Comparison of ENCODE assay signal across 1 cellular context in the genomic region with DNA sequence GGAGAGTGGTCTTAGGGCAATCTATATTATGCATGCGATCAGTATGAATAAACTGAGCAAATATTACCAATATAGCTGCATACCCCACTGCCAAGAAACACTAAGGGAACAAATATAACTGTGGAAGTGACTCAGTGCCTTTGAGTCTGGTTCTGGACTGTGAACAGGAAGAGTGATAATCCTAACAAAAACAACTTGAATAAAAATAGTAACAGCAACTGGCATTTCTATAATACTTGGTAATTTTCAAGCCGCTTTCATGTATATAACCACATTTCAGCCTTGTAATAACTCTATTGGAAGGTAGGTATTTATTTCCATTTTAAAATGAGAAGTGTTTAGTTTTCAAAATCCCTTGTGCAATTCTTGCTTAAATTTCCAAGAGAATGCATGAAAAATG.
TF ChIP-seq lines count a peak whose summit lies in the region.

No MANE protein-coding gene starts in this region.

TF ChIP-seq in HepG2, 621 proteins besides CTCF, POLR2A, EP300 and RAD21 (continued from another document):
- no peak for TF ChIP-seq MYC (CRISPR knock-in tag; IDR thresholded peaks at IDR 0.05; ENCODE audit: borderline replicate concordance)
- TF ChIP-seq ZFY (CRISPR knock-in tag; IDR thresholded peaks at IDR 0.05) = no peak
- no peak for TF ChIP-seq ATRX (CRISPR knock-in tag; IDR thresholded peaks at IDR 0.05; ENCODE audit: borderline replicate concordance)
- TF ChIP-seq ZNF703 (CRISPR knock-in tag; IDR thresholded peaks at IDR 0.05; ENCODE audit: borderline replicate concordance) = no peak
- TF ChIP-seq ZFP37 (CRISPR knock-in tag; IDR thresholded peaks at IDR 0.05; ENCODE audit: borderline replicate concordance) = no peak
- no peak for TF ChIP-seq RBFOX2 (IDR thresholded peaks at IDR 0.05; ENCODE audit: low read depth, low read length)
- no peak for TF ChIP-seq MED8 (CRISPR knock-in tag; IDR thresholded peaks at IDR 0.05; ENCODE audit: insufficient replicate concordance)
- TF ChIP-seq SNAPC2 (CRISPR knock-in tag; IDR thresholded peaks at IDR 0.05) = no peak
- TF ChIP-seq HNRNPUL1 (IDR thresholded peaks at IDR 0.05; ENCODE audit: low read depth, low read length) = no peak
- no peak for TF ChIP-seq KLF11 (CRISPR knock-in tag; IDR thresholded peaks at IDR 0.05)
- TF ChIP-seq SIX4 (CRISPR knock-in tag; IDR thresholded peaks at IDR 0.05) = no peak
